Comparison of ENCODE assay signal across 21 cellular contexts in genomic region chr2:66390152-66390551, GRCh38. TPM values are rescaled to one million over a fixed set of nuclear protein-coding genes. Genes with fewer than 3 reads are reported as not detected.
"Had no signal": no experiment of that assay in that cellular context is flagged by ENCODE, and none has a peak within 500 bp of the region (broad histone marks: within the 10 kb centered on the region; RNA-seq: fewer than 3 reads in every experiment).

No MANE protein-coding gene starts in this region.

- H3K4me3 ChIP-seq: colonic mucosa, lung, right lobe of liver, spleen, upper lobe of left lung had no signal

- H3K27ac ChIP-seq: colonic mucosa, right lobe of liver, upper lobe of left lung, VCaP had no signal

- H3K4me1 ChIP-seq: colonic mucosa, right lobe of liver, spleen, upper lobe of left lung had no signal

- H3K36me3 ChIP-seq: colonic mucosa, right lobe of liver, spleen, upper lobe of left lung had no signal

- H3K9me3 ChIP-seq: colonic mucosa, right lobe of liver, spleen, upper lobe of left lung had no signal

- H3K27me3 ChIP-seq: colonic mucosa, right lobe of liver, spleen, upper lobe of left lung had no signal

- ATAC-seq: activated CD4-positive, alpha-beta T cell treated with anti-CD3 and anti-CD28 coated beads for 36 hours; activated naive CD8-positive, alpha-beta T cell treated with anti-CD3 and anti-CD28 coated beads, Interleukin-2, amount 50 U/mL, for 24 hours; left cardiac atrium; naive thymus-derived CD4-positive, alpha-beta T cell; right lobe of liver; stimulated activated naive B cell treated with anti-CD40 and anti-IgM and Interleukin-4, amounts not matched to agents 10 μg/mL and 1 μg/mL and 100 μg/mL, for 72 hours had no signal

- DNase-seq: activated CD4-positive, alpha-beta memory T cell treated with anti-CD3 and anti-CD28 coated beads, Interleukin-2, amount 10 ng/mL, durations not matched to agents 7 days and 5 days; activated CD4-positive, alpha-beta T cell treated with anti-CD3 and anti-CD28 coated beads for 36 hours; activated naive CD4-positive, alpha-beta T cell; activated naive CD8-positive, alpha-beta T cell treated with anti-CD3 and anti-CD28 coated beads, Interleukin-2, amount 50 U/mL, for 24 hours; effector CD4-positive, alpha-beta T cell; hypothalamus; immature natural killer cell; left cardiac atrium; naive thymus-derived CD4-positive, alpha-beta T cell; nucleus accumbens; right lobe of liver; spleen; stimulated activated CD4-positive, alpha-beta T cell treated with anti-CD3 and anti-CD28 coated beads, Interleukin-1b, Interleukin-23, amount 100 ng/mL, for 48 hours; stimulated activated naive B cell treated with anti-CD40 and anti-IgM and Interleukin-4, amounts not matched to agents 10 μg/mL and 1 μg/mL and 100 μg/mL, for 72 hours; substantia nigra; T-helper 9 cell had no signal

RNA-seq across cellular contexts. Expression of gene MEIS1, which starts 44.8 kb away (rescaled TPM):
- total RNA-seq: activated CD4-positive, alpha-beta memory T cell treated with anti-CD3 and anti-CD28 coated beads, Interleukin-2, amount 10 ng/mL, durations not matched to agents 7 days and 5 days; activated CD4-positive, alpha-beta T cell treated with anti-CD3 and anti-CD28 coated beads for 36 hours; activated T-helper 1 cell treated with anti-CD3 and anti-CD28 coated beads, Interleukin-12 subunit alpha, Interleukin-12 subunit beta, Interleukin-2, Interleukin-4 antibody, amounts not matched to agents 30 ng/mL and 10 ng/mL and 1 ng/mL, durations not matched to agents 14 hours and 24 hours and 36 hours had no signal
- polyA plus RNA-seq: naive thymus-derived CD4-positive, alpha-beta T cell had no signal
